8 cellular contexts compared by ENCODE assay signal in genomic region chr18:49813071-49813320, GRCh38. TPM values are rescaled to one million over a fixed set of nuclear protein-coding genes. Genes with fewer than 3 reads are reported as not detected.
A peak's percentile ranks its signal among the peaks of the same experiment; 100 is the strongest.
DNase-seq lines count a peak whose midpoint lies in the region; ATAC-seq and TF ChIP-seq lines count a peak whose summit lies in the region.

No MANE protein-coding gene starts in this region.

- H3K27me3 ChIP-seq in BLaER1, result no peaks in the 10 kb centered on the region
- no peaks in the 10 kb centered on the region for H3K27me3 ChIP-seq in OCI-LY3 (ENCODE audit: low read depth, low read length)

- peaks cover 32% of the 10 kb centered on the region for H3K4me1 Mint-ChIP-seq in chondrocyte (ENCODE audit: low read depth)

- H3K9ac ChIP-seq in BLaER1, result peak overlapping the region; percentile 92
- peak overlapping the region; percentile 88 for H3K9ac ChIP-seq in OCI-LY3 (ENCODE audit: low read length)

- H3K4me1 ChIP-seq in BLaER1, result peaks cover 24% of the 10 kb centered on the region
- peaks cover 17% of the 10 kb centered on the region for H3K4me1 ChIP-seq in OCI-LY3 (ENCODE audit: low read length)

- TF ChIP-seq CTCF in OCI-LY3 (IDR thresholded peaks at IDR 0.05; ENCODE audit: low read depth, low read length) (peak; percentile 10; the same call in 1 of the 2 replicates), chondrocyte (IDR thresholded peaks at IDR 0.05) (no peak)

- peaks cover 27% of the 10 kb centered on the region for H3K9me3 ChIP-seq in BLaER1
- H3K9me3 ChIP-seq in OCI-LY3 (ENCODE audit: insufficient read depth, low read length), result no peaks in the 10 kb centered on the region

- peaks cover 14% of the 10 kb centered on the region for H3K36me3 Mint-ChIP-seq in chondrocyte (ENCODE audit: low read depth)

- H3K4me3 ChIP-seq in BLaER1, result peak overlapping the region; percentile 77
- H3K4me3 ChIP-seq in OCI-LY3 (ENCODE audit: low read length), result peak overlapping the region; percentile 80

- in situ Hi-C loops in KBM-7 (cut with MboI; ENCODE audit: low pct_unique_long_range_greater_than_20kb, low sequenced_read_pairs), result no loop called here

- H3K4me2 ChIP-seq in BLaER1, result peak overlapping the region; percentile 87
- H3K4me2 ChIP-seq in OCI-LY3 (ENCODE audit: low read length), result peak overlapping the region; percentile 96

- H3K27ac ChIP-seq in BLaER1, result peak overlapping the region; percentile 94
- peak overlapping the region; percentile 88 for H3K27ac ChIP-seq in OCI-LY3 (ENCODE audit: low read length)

- H4K20me1 ChIP-seq in BLaER1 (no peaks in the 10 kb centered on the region), OCI-LY3 (ENCODE audit: insufficient read depth, low read length) (peaks cover 19% of the 10 kb centered on the region)

- peak overlapping the region; percentile 99 for H3K27ac Mint-ChIP-seq in chondrocyte (ENCODE audit: unreplicated experiment)

- intact Hi-C loops in left colon (cut with DNase I, micrococcal nuclease), result no loop called here

- no peaks in the 10 kb centered on the region for H3K27me3 Mint-ChIP-seq in chondrocyte (ENCODE audit: low read depth)

- DNase-seq in chondrocyte (ENCODE audit: low spot score), result no peak
- peak in 1 of 2 donors; percentile 60 for DNase-seq in left colon
- peak; percentile 54 for DNase-seq in superior temporal gyrus (ENCODE audit: extremely low spot score)
- DNase-seq in KBM-7, result no peak

- peaks cover 19% of the 10 kb centered on the region; the same call in 1 of the 2 replicates for H3K36me3 ChIP-seq in BLaER1
- peaks cover 11% of the 10 kb centered on the region for H3K36me3 ChIP-seq in OCI-LY3 (replicated peaks; ENCODE audit: low read depth, low read length)

- peaks cover 17% of the 10 kb centered on the region for H3K9me3 Mint-ChIP-seq in chondrocyte (ENCODE audit: low read depth)

- peak; percentile 13 for ATAC-seq in GM18858 (IDR thresholded peaks at IDR 0.05; ENCODE audit: unreplicated experiment)
- ATAC-seq in HG03060 (IDR thresholded peaks at IDR 0.05; ENCODE audit: low read depth, unreplicated experiment), result peak; percentile 5
- ATAC-seq in left colon, result peak; percentile 25

- peak overlapping the region; percentile 87 for H3K4me3 Mint-ChIP-seq in chondrocyte (ENCODE audit: unreplicated experiment)

- peak overlapping the region; percentile 91 for H2AFZ ChIP-seq in OCI-LY3 (ENCODE audit: low read depth, low read length)

- peaks cover 63% of the 10 kb centered on the region for H3K79me2 ChIP-seq in OCI-LY3 (ENCODE audit: low read length)

RNA-seq across cellular contexts. Expression of gene ACAA2, which starts 0.3 kb away (rescaled TPM):
- total RNA-seq in chondrocyte (55.5 to 70.1 TPM (median 60.3 TPM) in 3 replicates), left colon (100 to 1,000 TPM; 295 to 358 TPM)
